28 cellular contexts compared by ENCODE assay signal in the genomic region with DNA sequence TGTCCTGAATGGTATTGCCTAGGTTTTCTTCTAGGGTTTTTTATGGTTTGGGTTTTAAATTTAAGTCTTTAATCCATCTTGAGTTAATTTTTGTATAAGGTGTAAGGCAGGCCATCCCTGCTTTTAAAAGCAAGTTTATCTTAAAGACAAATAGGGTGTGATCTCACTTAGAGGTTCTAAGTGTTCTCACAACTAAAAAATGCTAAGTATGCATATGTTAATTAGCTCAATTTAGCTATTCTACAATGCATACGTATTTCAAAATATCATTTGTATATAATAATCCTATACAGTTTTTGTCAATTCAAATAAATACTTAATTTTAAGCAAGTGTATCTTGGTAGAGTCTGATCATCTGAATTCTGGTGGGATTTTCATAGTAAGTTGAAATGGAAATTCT. TPM values are rescaled to one million over a fixed set of nuclear protein-coding genes. Genes with fewer than 3 reads are reported as not detected.
DNase-seq lines count a peak whose midpoint lies in the region; ATAC-seq, FAIRE-seq and TF ChIP-seq lines count a peak whose summit lies in the region.
"Had no signal": no experiment of that assay in that cellular context is flagged by ENCODE, and none has a peak within 500 bp of the region (broad histone marks: within the 10 kb centered on the region; RNA-seq: fewer than 3 reads in every experiment).

No MANE protein-coding gene starts in this region.

- H3K9me3 ChIP-seq in A549 = no peaks in the 10 kb centered on the region
- no peaks in the 10 kb centered on the region for H3K9me3 ChIP-seq in RWPE2 (ENCODE audit: severe bottlenecking)
- H3K9me3 ChIP-seq in esophagus squamous epithelium = no peaks in the 10 kb centered on the region
- no peaks in the 10 kb centered on the region for H3K9me3 ChIP-seq in sigmoid colon
- H3K9me3 ChIP-seq in hepatocyte (ENCODE audit: low read depth) = no peaks in the 10 kb centered on the region
- H3K9me3 ChIP-seq: upper lobe of right lung had no signal

- H3K27ac ChIP-seq in A549 (peak overlapping the region in 1 of 2 experiments; percentile 95; a peak in 3 of 6 replicates), RWPE2 (ENCODE audit: poor library complexity, severe bottlenecking) (peak overlapping the region; percentile 100), esophagus squamous epithelium (peak overlapping the region in 3 of 4 donors; percentile 41 to 75 (median 75)), sigmoid colon (peak overlapping the region; percentile 72 to 89 (median 80)), hepatocyte (no peak overlapping the region)
- H3K27ac ChIP-seq: neural progenitor cell, upper lobe of right lung had no signal

- H3K4me2 ChIP-seq in A549 (peak overlapping the region; percentile 71; the same call in 2 of the 3 replicates), hepatocyte (no peak overlapping the region)
- H3K4me2 ChIP-seq: neural progenitor cell had no signal

- H3K27me3 ChIP-seq in RWPE2 (ENCODE audit: insufficient read depth, poor library complexity, severe bottlenecking) (no peaks in the 10 kb centered on the region), esophagus squamous epithelium (no peaks in the 10 kb centered on the region), sigmoid colon (no peaks in the 10 kb centered on the region), hepatocyte (no peaks in the 10 kb centered on the region)
- H3K27me3 ChIP-seq: dorsolateral prefrontal cortex, neural progenitor cell, upper lobe of right lung had no signal

- TF ChIP-seq POLR2A in A549 (IDR thresholded peaks at IDR 0.05; ENCODE audit: low read length) (no peak), esophagus squamous epithelium (IDR thresholded peaks at IDR 0.05) (no peak), sigmoid colon (IDR thresholded peaks at IDR 0.05) (no peak)

- DNase-seq in A549 (ENCODE audit: low read depth in 1 of 2, low spot score in 1 of 2) (no peak), RWPE2 (ENCODE audit: low spot score) (no peak), esophagus squamous epithelium (lab: John Stamatoyannopoulos, UW) (no peak), sigmoid colon (no peak), occipital lobe (lab: John Stamatoyannopoulos, UW) (no peak), hepatocyte (ENCODE audit: low spot score) (no peak)
- DNase-seq: activated CD4-positive, alpha-beta T cell treated with anti-CD3 and anti-CD28 coated beads, Interleukin-2, amount 50 U/mL, for 48 hours; activated CD4-positive, CD25-positive, alpha-beta regulatory T cell treated with anti-CD3 and anti-CD28 coated beads, Interleukin-2, amount 50 U/mL, for 72 hours; activated CD8-positive, alpha-beta memory T cell treated with anti-CD3 and anti-CD28 coated beads, Interleukin-2, amount 50 U/mL, for 4 hours; activated naive CD4-positive, alpha-beta T cell treated with Interleukin-2 at 50 U/mL for 16 hours; AML-193; Calu3; CD4-positive, CD25-positive, alpha-beta regulatory T cell; DMS79; dorsolateral prefrontal cortex; KBM-7; NCI-H1930; NCI-H524 treated with DMSO at 0.1 percent for 48 hours; OCI-M1; Right ventricle myocardium superior; stimulated activated CD4-positive, alpha-beta T cell treated with anti-CD3 and anti-CD28 coated beads, Interleukin-15, amount 100 ng/mL, for 24 hours; stimulated activated CD4-positive, alpha-beta T cell treated with anti-CD3 and anti-CD28 coated beads, Interleukin-4, amount 100 ng/mL, for 4 hours; upper lobe of right lung had no signal

- no peak for TF ChIP-seq EP300 in A549 (IDR thresholded peaks at IDR 0.05)
- TF ChIP-seq EP300 in sigmoid colon (IDR thresholded peaks at IDR 0.05) = no peak

- H3K4me3 ChIP-seq in A549 = no peak overlapping the region
- H3K4me3 ChIP-seq in RWPE2 (ENCODE audit: severe bottlenecking) = no peak overlapping the region
- no peak overlapping the region for H3K4me3 ChIP-seq in esophagus squamous epithelium
- no peak overlapping the region for H3K4me3 ChIP-seq in sigmoid colon
- no peak overlapping the region for H3K4me3 ChIP-seq in hepatocyte
- H3K4me3 ChIP-seq: dorsolateral prefrontal cortex, neural progenitor cell, upper lobe of right lung had no signal

- intact Hi-C loops in esophagus squamous epithelium (cut with DNase I) (no loop called here), sigmoid colon (cut with DNase I) (no loop called here)

- ATAC-seq in A549 (no peak), RWPE2 (ENCODE audit: low read depth) (no peak), HG02884 (IDR thresholded peaks at IDR 0.05; ENCODE audit: unreplicated experiment) (no peak), GM19452 (IDR thresholded peaks at IDR 0.05; ENCODE audit: unreplicated experiment) (no peak)
- ATAC-seq: upper lobe of right lung had no signal

- FAIRE-seq in A549 (lab: Jason Lieb, UNC) = no peak
- FAIRE-seq: A204.1, G401.6 had no signal

- POLR2A ChIA-PET in A549 (lab: Yijun Ruan, JAX) = no interaction called here

- no peaks in the 10 kb centered on the region for H3K9me2 ChIP-seq in hepatocyte (replicated peaks; ENCODE audit: insufficient read depth)

- no peak overlapping the region for H2AFZ ChIP-seq in hepatocyte
- H2AFZ ChIP-seq: neural progenitor cell had no signal

- peaks cover 17% of the 10 kb centered on the region for H3K36me3 ChIP-seq in RWPE2 (ENCODE audit: low read depth)
- H3K36me3 ChIP-seq in esophagus squamous epithelium = peaks cover 0 to 15% (median 0%) of the 10 kb centered on the region in 3 donors
- H3K36me3 ChIP-seq in sigmoid colon = peaks cover 0 to 4% (median 0%) of the 10 kb centered on the region in 4 donors
- no peaks in the 10 kb centered on the region for H3K36me3 ChIP-seq in hepatocyte (replicated peaks; ENCODE audit: insufficient read depth, low read depth)

- H3K4me1 ChIP-seq in A549 (peaks cover 60% of the 10 kb centered on the region), RWPE2 (ENCODE audit: insufficient read depth, poor library complexity, severe bottlenecking) (peaks cover 58% of the 10 kb centered on the region), esophagus squamous epithelium (peaks cover 13 to 90% (median 71%) of the 10 kb centered on the region in 3 donors), sigmoid colon (peaks cover 0 to 95% (median 87%) of the 10 kb centered on the region in 4 donors), hepatocyte (ENCODE audit: insufficient read depth) (peaks cover 32% of the 10 kb centered on the region)

- peaks cover 15% of the 10 kb centered on the region for H4K20me1 ChIP-seq in hepatocyte (ENCODE audit: insufficient read depth, poor library complexity, severe bottlenecking)

- H3K79me2 ChIP-seq in hepatocyte = peaks cover 87% of the 10 kb centered on the region

- WGBS in A549 (ENCODE audit: missing lambda C conversion rate) = 84% methylated on average over 1 of the region's 1 CpG
- WGBS in esophagus squamous epithelium, 2 donors = 50 to 62% methylated on average over 1 of the region's 1 CpG
- 89 to 93% methylated on average over 1 of the region's 1 CpG for WGBS in sigmoid colon, 2 donors
- 84% methylated on average over 1 of the region's 1 CpG for WGBS in hepatocyte (ENCODE audit: low lambda C conversion rate, missing lambda C conversion rate)

- no peak for TF ChIP-seq RAD21 in A549 (conservative IDR thresholded peaks at IDR 0.05 in 1 of 2, IDR thresholded peaks at IDR 0.05 in 1 of 2)

- TF ChIP-seq CTCF in A549 (IDR thresholded peaks at IDR 0.05) = no peak
- TF ChIP-seq CTCF in RWPE2 (IDR thresholded peaks at IDR 0.05; ENCODE audit: poor library complexity, severe bottlenecking) = no peak
- TF ChIP-seq CTCF in esophagus squamous epithelium (IDR thresholded peaks at IDR 0.05) = no peak
- TF ChIP-seq CTCF in sigmoid colon (IDR thresholded peaks at IDR 0.05) = no peak
- TF ChIP-seq CTCF in hepatocyte (IDR thresholded peaks at IDR 0.05; ENCODE audit: poor library complexity) = no peak

- CTCF ChIA-PET in A549 (lab: Yijun Ruan, JAX) = interaction anchor here (0.9 to 2.1 kb wide), 2 partner anchors 8 to 163 kb away, joined by 4 to 7 read pairs; no protein-coding TSS in a partner anchor

TF ChIP-seq in A549, 52 proteins besides CTCF, POLR2A, EP300 and RAD21:
- TF ChIP-seq MAFK (IDR thresholded peaks at IDR 0.05; ENCODE audit: partially characterized antibody) = peak; percentile 32
- TF ChIP-seq TFCP2L1 (CRISPR knock-in tag; IDR thresholded peaks at IDR 0.05) = no peak

RNA-seq across cellular contexts. Expression of a gene that starts 50.4 kb away (rescaled TPM):
- polyA plus RNA-seq in A549 (2011; rRNA removed) (20.6 and 25.9 TPM in 2 replicates), A549 (2017; fragmentation: RNase III; extraction: RNeasy Plus Mini Kit Qiagen cat#74134 plus additional on column Dnase treatment) (15.4 to 21.3 TPM (median 18.7 TPM) in 3 replicates), sigmoid colon (10 to 100 TPM; 11.8 to 16.2 (median 14.8) TPM), hepatocyte (27.4 and 33.8 TPM in 2 replicates)
- polyA plus RNA-seq in A549 (2012; cell fraction: cytosol; rRNA removed) = 4.6 and 6.1 TPM in 2 replicates
- polyA plus RNA-seq in A549 (2012; cell fraction: nucleus; rRNA removed) = 6.1 and 8.6 TPM in 2 replicates
- 37.8 and 44.0 TPM in 2 replicates for polyA minus RNA-seq in A549 (2011; rRNA and poly(A)+ RNA removed)
- total RNA-seq in esophagus squamous epithelium (10 to 100 TPM; 18.3 to 58.7 (median 29.7) TPM), sigmoid colon (100 to 1,000 TPM in 1 of 4 donors, 10 to 100 TPM in 3; 84.7 to 110 (median 95.1) TPM), occipital lobe (29.2 TPM), hepatocyte (96.8 and 97.9 TPM in 2 replicates)
